In genomic region chr2:107833618-107834017, GRCh38 we compare ENCODE assay signal across 10 cellular contexts. TPM values are rescaled to one million over a fixed set of nuclear protein-coding genes. Genes with fewer than 3 reads are reported as not detected.
"Had no signal": no experiment of that assay in that cellular context is flagged by ENCODE, and none has a peak within 500 bp of the region (broad histone marks: within the 10 kb centered on the region; RNA-seq: fewer than 3 reads in every experiment).

No MANE protein-coding gene starts in this region.

RNA-seq across cellular contexts. Expression of gene RGPD4, which starts 6.9 kb away (rescaled TPM):
- total RNA-seq: activated CD4-positive, alpha-beta T cell treated with anti-CD3 and anti-CD28 coated beads, Interleukin-2, amount 10 ng/mL, durations not matched to agents 24 days and 14 days; activated T-helper 17 cell treated with anti-CD3 and anti-CD28 coated beads, Interleukin-2, amount 50 U/mL, for 72 hours; cardiac muscle cell; dermis microvascular lymphatic vessel endothelial cell; kidney; left lobe of liver; lung microvascular endothelial cell; omental fat pad; subcutaneous adipose tissue; thyroid gland had no signal
